ENCODE assay signal across 9 cellular contexts in genomic region chr2:238573065-238573778, GRCh38.
DNase-seq lines count a peak whose midpoint lies in the region; ATAC-seq and TF ChIP-seq lines count a peak whose summit lies in the region.
"Had no signal": no experiment of that assay in that cellular context is flagged by ENCODE, and none has a peak within 500 bp of the region (broad histone marks: within the 10 kb centered on the region; RNA-seq: fewer than 3 reads in every experiment).

No MANE protein-coding gene starts in this region.

- TF ChIP-seq CTCF in RWPE2 (IDR thresholded peaks at IDR 0.05; ENCODE audit: poor library complexity, severe bottlenecking) (peak; percentile 38), transverse colon (IDR thresholded peaks at IDR 0.05) (peak; percentile 39 to 61 (median 53))

- H3K4me3 ChIP-seq in RWPE2 (ENCODE audit: severe bottlenecking) (no peak overlapping the region), transverse colon (no peak overlapping the region)
- H3K4me3 ChIP-seq: stomach had no signal

- H3K27ac ChIP-seq in RWPE2 (ENCODE audit: poor library complexity, severe bottlenecking): no peak overlapping the region
- no peak overlapping the region for H3K27ac ChIP-seq in transverse colon
- H3K27ac ChIP-seq: stomach had no signal

- in situ Hi-C loops in transverse colon (cut with MboI; ENCODE audit: low pct_ligation_motif_present in 1 of 4, low pct_unique_long_range_greater_than_20kb in 1 of 4, low sequenced_read_pairs in 3 of 4): no loop called here

- H3K4me1 ChIP-seq in RWPE2 (ENCODE audit: insufficient read depth, poor library complexity, severe bottlenecking) (no peaks in the 10 kb centered on the region), transverse colon (no peaks in the 10 kb centered on the region)
- H3K4me1 ChIP-seq: stomach had no signal

- intact Hi-C loops in left ventricle myocardium superior (cut with micrococcal nuclease): no loop called here
- intact Hi-C loops in transverse colon (cut with DNase I; ENCODE audit: low total_unique reads): no loop called here

- H3K27me3 ChIP-seq in RWPE2 (ENCODE audit: insufficient read depth, poor library complexity, severe bottlenecking) (no peaks in the 10 kb centered on the region), transverse colon (no peaks in the 10 kb centered on the region)

- no peaks in the 10 kb centered on the region for H3K9me3 ChIP-seq in RWPE2 (ENCODE audit: severe bottlenecking)
- no peaks in the 10 kb centered on the region for H3K9me3 ChIP-seq in transverse colon

- WGBS in transverse colon (ENCODE audit: low coverage in 1 of 2), 2 donors: 61% methylated on average over 9 of the region's 9 CpGs; no CpG with 5 or more reads in 1 of the 2 donors

- H3K36me3 ChIP-seq in RWPE2 (ENCODE audit: low read depth) (no peaks in the 10 kb centered on the region), transverse colon (no peaks in the 10 kb centered on the region)
- H3K36me3 ChIP-seq: stomach had no signal

- ATAC-seq in RWPE2 (ENCODE audit: low read depth) (no peak), left ventricle myocardium superior (peak; percentile 31), HG02642 (IDR thresholded peaks at IDR 0.05; ENCODE audit: poor library complexity, unreplicated experiment) (no peak)

- no peak for TF ChIP-seq POLR2A in transverse colon (IDR thresholded peaks at IDR 0.05)

- DNase-seq in activated T-cell treated with anti-CD3 and anti-CD28 coated beads for 48 hours (ENCODE audit: low read depth): peak; percentile 13
- no peak for DNase-seq in activated T-cell treated with anti-CD3 and anti-CD28 coated beads, Interleukin-2, amount 50 U/mL, for 1 hour
- DNase-seq in RWPE2 (ENCODE audit: low spot score): peak; percentile 38
- DNase-seq in left ventricle myocardium superior: no peak
- no peak for DNase-seq in transverse colon
- no peak for DNase-seq in amniotic stem cell (lab: John Stamatoyannopoulos, UW)
- no peak for DNase-seq in inferior parietal cortex (ENCODE audit: extremely low spot score)
- DNase-seq: stomach had no signal

- TF ChIP-seq EP300 in transverse colon (IDR thresholded peaks at IDR 0.05; ENCODE audit: low read depth): no peak

Comparison
In these comparisons a context has a peak if more than half of its experiments do, and no peak if none do; other contexts are left out.
1. DNase-seq: peak in activated T-cell treated with anti-CD3 and anti-CD28 coated beads for 48 hours (single experiment) and RWPE2 (single experiment); none in activated T-cell treated with anti-CD3 and anti-CD28 coated beads, Interleukin-2, amount 50 U/mL, for 1 hour (single experiment), left ventricle myocardium superior (single experiment), transverse colon (single experiment), amniotic stem cell (single experiment) and inferior parietal cortex (single experiment).